ENCODE assay signal across 9 cellular contexts in genomic region chr1:160781914-160782689, GRCh38. TPM values are rescaled to one million over a fixed set of nuclear protein-coding genes. Genes with fewer than 3 reads are reported as not detected.
DNase-seq lines count a peak whose midpoint lies in the region; ATAC-seq and TF ChIP-seq lines count a peak whose summit lies in the region.
"Had no signal": no experiment of that assay in that cellular context is flagged by ENCODE, and none has a peak within 500 bp of the region (broad histone marks: within the 10 kb centered on the region; RNA-seq: fewer than 3 reads in every experiment).

No MANE protein-coding gene starts in this region.

- H3K4me3 ChIP-seq in right atrium auricular region = no peak overlapping the region
- H3K4me3 ChIP-seq: heart left ventricle had no signal

- ATAC-seq in HG02981 (IDR thresholded peaks at IDR 0.05; ENCODE audit: unreplicated experiment) = peak; percentile 78

- H3K4me3 Mint-ChIP-seq in activated CD4-positive, alpha-beta memory T cell treated with anti-CD3 and anti-CD28 coated beads for 36 hours = no peak overlapping the region
- peak overlapping the region; percentile 11 for H3K4me3 Mint-ChIP-seq in stimulated activated naive CD8-positive, alpha-beta T cell treated with anti-CD3 and anti-CD28 coated beads, Interleukin-15, Interleukin-2, amounts not matched to agents 100 ng/mL and 50 ng/mL, for 24 hours

- no peak for TF ChIP-seq CTCF in right atrium auricular region (IDR thresholded peaks at IDR 0.05)

- H3K4me1 ChIP-seq in right atrium auricular region = no peaks in the 10 kb centered on the region

- POLR2A ChIA-PET in activated CD4-positive, alpha-beta memory T cell treated with anti-CD3 and anti-CD28 coated beads for 36 hours (lab: Charles Lee) = interaction anchor here (0.9 to 3.4 kb wide), 3 partner anchors 15 to 74 kb away, joined by 3 to 23 read pairs (median 4); partner anchors contain the start of gene LY9

- no peaks in the 10 kb centered on the region for H3K36me3 ChIP-seq in right atrium auricular region
- H3K36me3 ChIP-seq: heart left ventricle had no signal

- peak; percentile 64 for DNase-seq in activated effector memory CD4-positive, alpha-beta T cell treated with anti-CD3 and anti-CD28 coated beads, Interleukin-2, amount 50 U/mL, for 16 hours
- no peak for DNase-seq in activated effector memory CD4-positive, alpha-beta T cell treated with Interleukin-2 at 50 U/mL for 16 hours
- peak; percentile 62 for DNase-seq in activated CD4-positive, alpha-beta memory T cell treated with anti-CD3 and anti-CD28 coated beads for 36 hours
- DNase-seq in cardiac septum (ENCODE audit: low spot score) = no peak
- DNase-seq in right atrium auricular region (ENCODE audit: low spot score) = no peak
- no peak for DNase-seq in DMS53 (lab: John Stamatoyannopoulos, UW)
- DNase-seq: heart left ventricle had no signal

- H3K27ac ChIP-seq in right atrium auricular region = no peak overlapping the region

- H3K27me3 Mint-ChIP-seq in activated CD4-positive, alpha-beta memory T cell treated with anti-CD3 and anti-CD28 coated beads for 36 hours = no peaks in the 10 kb centered on the region
- H3K27me3 Mint-ChIP-seq in stimulated activated naive CD8-positive, alpha-beta T cell treated with anti-CD3 and anti-CD28 coated beads, Interleukin-15, Interleukin-2, amounts not matched to agents 100 ng/mL and 50 ng/mL, for 24 hours = no peaks in the 10 kb centered on the region

- no peaks in the 10 kb centered on the region for H3K9me3 ChIP-seq in right atrium auricular region
- H3K9me3 ChIP-seq: heart left ventricle had no signal

- no peaks in the 10 kb centered on the region for H3K27me3 ChIP-seq in right atrium auricular region
- H3K27me3 ChIP-seq: heart left ventricle had no signal

- H3K4me1 Mint-ChIP-seq in activated CD4-positive, alpha-beta memory T cell treated with anti-CD3 and anti-CD28 coated beads for 36 hours (ENCODE audit: low read depth) = peaks cover 24% of the 10 kb centered on the region
- peaks cover 26% of the 10 kb centered on the region for H3K4me1 Mint-ChIP-seq in stimulated activated naive CD8-positive, alpha-beta T cell treated with anti-CD3 and anti-CD28 coated beads, Interleukin-15, Interleukin-2, amounts not matched to agents 100 ng/mL and 50 ng/mL, for 24 hours (ENCODE audit: low read depth)

- CTCF ChIA-PET in activated CD4-positive, alpha-beta memory T cell treated with anti-CD3 and anti-CD28 coated beads for 36 hours (lab: Charles Lee) = interaction anchor here (0.8 to 10.4 kb wide), 17 partner anchors 9 to 208 kb away, joined by 3 to 154 read pairs (median 12); partner anchors contain the start of genes ITLN2 and LY9

- no peaks in the 10 kb centered on the region for H3K36me3 Mint-ChIP-seq in activated CD4-positive, alpha-beta memory T cell treated with anti-CD3 and anti-CD28 coated beads for 36 hours
- no peaks in the 10 kb centered on the region for H3K36me3 Mint-ChIP-seq in stimulated activated naive CD8-positive, alpha-beta T cell treated with anti-CD3 and anti-CD28 coated beads, Interleukin-15, Interleukin-2, amounts not matched to agents 100 ng/mL and 50 ng/mL, for 24 hours (ENCODE audit: low read depth)

- intact Hi-C loops in activated CD4-positive, alpha-beta memory T cell treated with anti-CD3 and anti-CD28 coated beads for 36 hours (cut with micrococcal nuclease) = loop anchor here (2.0 kb wide), 1 partner anchor 169 kb away; no protein-coding TSS in a partner anchor
- intact Hi-C loops in cardiac septum (cut with DNase I) = no loop called here

- no peaks in the 10 kb centered on the region for H3K9me3 Mint-ChIP-seq in activated CD4-positive, alpha-beta memory T cell treated with anti-CD3 and anti-CD28 coated beads for 36 hours
- no peaks in the 10 kb centered on the region for H3K9me3 Mint-ChIP-seq in stimulated activated naive CD8-positive, alpha-beta T cell treated with anti-CD3 and anti-CD28 coated beads, Interleukin-15, Interleukin-2, amounts not matched to agents 100 ng/mL and 50 ng/mL, for 24 hours

- H3K27ac Mint-ChIP-seq in activated CD4-positive, alpha-beta memory T cell treated with anti-CD3 and anti-CD28 coated beads for 36 hours = peak overlapping the region; percentile 36
- peak overlapping the region; percentile 61 for H3K27ac Mint-ChIP-seq in stimulated activated naive CD8-positive, alpha-beta T cell treated with anti-CD3 and anti-CD28 coated beads, Interleukin-15, Interleukin-2, amounts not matched to agents 100 ng/mL and 50 ng/mL, for 24 hours

RNA-seq across cellular contexts. Expression of gene LY9, which starts 13.9 kb away (rescaled TPM):
- total RNA-seq in activated CD4-positive, alpha-beta memory T cell treated with anti-CD3 and anti-CD28 coated beads for 36 hours = 1 to 10 TPM; 4.8 to 4.9 TPM
- total RNA-seq in cardiac septum = 0.16 TPM
- total RNA-seq in right atrium auricular region = under 1 TPM; 0.19 to 0.20 TPM

RNA-seq across cellular contexts. Expression of gene SLAMF7, which starts 43.1 kb away (rescaled TPM):
- total RNA-seq in activated CD4-positive, alpha-beta memory T cell treated with anti-CD3 and anti-CD28 coated beads for 36 hours = 10 to 100 TPM; 11.4 to 15.9 TPM
- total RNA-seq in cardiac septum = 1.2 TPM
- total RNA-seq in right atrium auricular region = under 1 TPM in 1 of 2 donors, not detected in 1; 0.98 TPM

Comparison
In these comparisons a context has a peak if more than half of its experiments do, and no peak if none do; other contexts are left out.
1. DNase-seq: peak in activated effector memory CD4-positive, alpha-beta T cell treated with anti-CD3 and anti-CD28 coated beads, Interleukin-2, amount 50 U/mL, for 16 hours (single experiment) and activated CD4-positive, alpha-beta memory T cell treated with anti-CD3 and anti-CD28 coated beads for 36 hours (single experiment); none in activated effector memory CD4-positive, alpha-beta T cell treated with Interleukin-2 at 50 U/mL for 16 hours (single experiment), cardiac septum (single experiment), right atrium auricular region (single experiment) and DMS53 (single experiment).